15 cellular contexts compared by ENCODE assay signal in genomic region chr4:185317880-185318279, GRCh38.
A peak's percentile ranks its signal among the peaks of the same experiment; 100 is the strongest.
DNase-seq lines count a peak whose midpoint lies in the region; ATAC-seq, FAIRE-seq and TF ChIP-seq lines count a peak whose summit lies in the region.
"Had no signal": no experiment of that assay in that cellular context is flagged by ENCODE, and none has a peak within 500 bp of the region (broad histone marks: within the 10 kb centered on the region; RNA-seq: fewer than 3 reads in every experiment).

No MANE protein-coding gene starts in this region.

- H3K4ac ChIP-seq in H9 (ENCODE audit: low read depth, low read length), result no peak overlapping the region

- H3K4me3 ChIP-seq in K562 (no peak overlapping the region), neural progenitor cell (peak overlapping the region; percentile 19), lower leg skin (ENCODE audit: low read depth, poor library complexity, severe bottlenecking) (no peak overlapping the region), GM23248 (no peak overlapping the region)
- H3K4me3 ChIP-seq: BLaER1 treated with 17β-estradiol and CSF1 and Interleukin-3, amounts not matched to agents 10 nM and 100 nM had no signal

- no peak overlapping the region for H3K4me3 Mint-ChIP-seq in H9
- no peak overlapping the region for H3K4me3 Mint-ChIP-seq in neural progenitor cell

- no peaks in the 10 kb centered on the region for H3K79me2 ChIP-seq in H9 (ENCODE audit: insufficient read depth, low read length)
- no peaks in the 10 kb centered on the region for H3K79me2 ChIP-seq in K562 (ENCODE audit: control insufficient read depth, insufficient read depth, low read length)
- H3K79me2 ChIP-seq in neural progenitor cell (ENCODE audit: low read depth), result no peaks in the 10 kb centered on the region
- H3K79me2 ChIP-seq in GM23248 (ENCODE audit: insufficient read depth), result no peaks in the 10 kb centered on the region

- in situ Hi-C loops in K562 (cut with MboI), result no loop called here
- in situ Hi-C loops in GM23248 (cut with MboI), result no loop called here

- CTCF ChIA-PET in K562 (lab: Yijun Ruan, JAX; ENCODE audit: low intra/inter-chr PET ratio), result no interaction called here

- TF ChIP-seq CTCF in H9 (conservative IDR thresholded peaks at IDR 0.05) (peak; percentile 29; the same call in 2 of the 3 replicates), K562 (IDR thresholded peaks at IDR 0.05 in 2 of 3, conservative IDR thresholded peaks at IDR 0.05 in 1 of 3; ENCODE audit: insufficient read depth in 2 of 3, low read depth in 1 of 3, low read length in 3 of 3) (peak in 2 of 3 experiments; percentile 4 to 17; a peak in 3 of 6 replicates), neural progenitor cell (IDR thresholded peaks at IDR 0.05) (no peak), lower leg skin (IDR thresholded peaks at IDR 0.05) (no peak)

- no peak for TF ChIP-seq RAD21 in K562 (CRISPR knock-in tag; conservative IDR thresholded peaks at IDR 0.05 in 1 of 2, IDR thresholded peaks at IDR 0.05 in 1 of 2)

- H3K4me1 ChIP-seq in H9 (ENCODE audit: insufficient read depth, low read length), result peaks cover 4% of the 10 kb centered on the region; the same call in 1 of the 2 replicates
- H3K4me1 ChIP-seq in K562 (replicated peaks in 1 of 2; ENCODE audit: control insufficient read depth in 2 of 2, insufficient read depth in 2 of 2, low read length in 2 of 2), result peaks cover 0 to 12% of the 10 kb centered on the region in 2 experiments; a peak in 2 of 5 replicates
- peaks cover 14% of the 10 kb centered on the region for H3K4me1 ChIP-seq in neural progenitor cell
- peaks cover 5% of the 10 kb centered on the region for H3K4me1 ChIP-seq in GM23248 (ENCODE audit: insufficient read depth)

- H3K18ac ChIP-seq in H9 (ENCODE audit: insufficient read length, low read depth, low read length), result no peak overlapping the region

- ATAC-seq in K562, result peak; percentile 60
- ATAC-seq in GM18861 (IDR thresholded peaks at IDR 0.05; ENCODE audit: unreplicated experiment), result no peak
- ATAC-seq: Panc1 had no signal

- H2BK12ac ChIP-seq in H9 (ENCODE audit: insufficient read length, low read depth, low read length), result no peak overlapping the region

- no peak overlapping the region for H4K91ac ChIP-seq in H9 (ENCODE audit: insufficient read length, low read depth, low read length)

- FAIRE-seq in K562 (lab: Jason Lieb, UNC), result no peak

- H3K79me1 ChIP-seq in H9 (ENCODE audit: insufficient read depth, low read depth, low read length, poor library complexity, severe bottlenecking), result no peaks in the 10 kb centered on the region

- no peak overlapping the region for H2AK5ac ChIP-seq in H9 (ENCODE audit: insufficient read length, low read length)

- H3T11ph ChIP-seq in H9 (ENCODE audit: low read length), result no peak overlapping the region

- BruUV-seq in K562 (replicated peaks; lab: Mats Ljungman, UMichigan), result no TSS peak

- no peak overlapping the region for H4K5ac ChIP-seq in H9 (ENCODE audit: insufficient read length, low read depth, low read length)

- H3K36me3 ChIP-seq in K562 (ENCODE audit: control insufficient read depth, insufficient read depth, low read length) (peaks cover 21% of the 10 kb centered on the region; the same call in 2 of the 3 replicates), neural progenitor cell (peaks cover 21% of the 10 kb centered on the region), GM23248 (ENCODE audit: low read depth) (peaks cover 9% of the 10 kb centered on the region; the same call in 1 of the 2 replicates)

- H3K9ac ChIP-seq in H9 (ENCODE audit: extremely low read depth, insufficient read length, low read length) (no peak overlapping the region), K562 (ENCODE audit: insufficient read depth in 1 of 2, low read depth in 2 of 2, low read length in 2 of 2) (peak overlapping the region in 1 of 2 experiments; percentile 33; a peak in 1 of 4 replicates), neural progenitor cell (no peak overlapping the region), GM23248 (no peak overlapping the region)
- H3K9ac ChIP-seq: BLaER1 treated with 17β-estradiol and CSF1 and Interleukin-3, amounts not matched to agents 10 nM and 100 nM had no signal

- no peaks in the 10 kb centered on the region for H3K27me3 ChIP-seq in H9 (ENCODE audit: insufficient read depth, low read length)
- H3K27me3 ChIP-seq in K562 (ENCODE audit: control insufficient read depth in 2 of 2, insufficient read depth in 2 of 2, low read length in 2 of 2), result no peaks in the 10 kb centered on the region
- no peaks in the 10 kb centered on the region for H3K27me3 ChIP-seq in neural progenitor cell
- H3K27me3 ChIP-seq in GM23248 (replicated peaks; ENCODE audit: insufficient read depth), result no peaks in the 10 kb centered on the region
- H3K27me3 ChIP-seq: BLaER1 treated with 17β-estradiol and CSF1 and Interleukin-3, amounts not matched to agents 10 nM and 100 nM had no signal

- H3K27ac Mint-ChIP-seq in H9 (no peak overlapping the region; a peak in 3 of 7 replicates), neural progenitor cell (no peak overlapping the region)

- H2BK120ac ChIP-seq in H9 (ENCODE audit: low read depth, low read length, poor library complexity, severe bottlenecking), result no peak overlapping the region

- intact Hi-C loops in K562 (cut with micrococcal nuclease), result loop anchor here (5.0 kb wide), 1 partner anchor 79 kb away; the partner anchor contains the start of genes ANKRD37 and LRP2BP
- intact Hi-C loops in lower leg skin (cut with DNase I; ENCODE audit: low total_unique reads), result no loop called here

- peak overlapping the region; percentile 24 for H3K27ac ChIP-seq in H9 (ENCODE audit: insufficient read length, low read depth, low read length)
- H3K27ac ChIP-seq in K562 (ENCODE audit: extremely low read depth, low read depth, low read length), result peak overlapping the region; percentile 72; the same call in 1 of the 3 replicates
- no peak overlapping the region for H3K27ac ChIP-seq in neural progenitor cell
- no peak overlapping the region for H3K27ac ChIP-seq in GM23248

- peaks cover 13% of the 10 kb centered on the region for H3F3A ChIP-seq in neural progenitor cell (ENCODE audit: low read depth)
- H3F3A ChIP-seq in GM23248 (ENCODE audit: insufficient read depth), result peaks cover 8% of the 10 kb centered on the region

- no peak overlapping the region for H3K4me2 ChIP-seq in H9 (ENCODE audit: insufficient read depth, insufficient read length, low read length)
- no peak overlapping the region for H3K4me2 ChIP-seq in K562 (ENCODE audit: insufficient read depth, low read length)
- H3K4me2 ChIP-seq in neural progenitor cell, result peak overlapping the region; percentile 60
- H3K4me2 ChIP-seq in GM23248 (ENCODE audit: unreplicated experiment), result no peak overlapping the region

- TF ChIP-seq POLR2A in K562 (conservative IDR thresholded peaks at IDR 0.05), result no peak
- TF ChIP-seq POLR2A in lower leg skin (IDR thresholded peaks at IDR 0.05), result no peak

- POLR2A ChIA-PET in K562 (lab: Yijun Ruan, JAX), result no interaction called here

- H3K9me3 Mint-ChIP-seq in H9, result peaks cover 7 to 14% of the 10 kb centered on the region in 2 experiments
- peaks cover 9% of the 10 kb centered on the region for H3K9me3 Mint-ChIP-seq in neural progenitor cell

- no peaks in the 10 kb centered on the region for H3K9me1 ChIP-seq in K562 (ENCODE audit: control insufficient read depth, insufficient read depth, low read length)

- H3K56ac ChIP-seq in H9 (ENCODE audit: insufficient read length, low read depth, low read length), result no peak overlapping the region

- no peak for TF ChIP-seq EP300 in K562 (IDR thresholded peaks at IDR 0.05; ENCODE audit: low read length)

- H3K23ac ChIP-seq in H9 (ENCODE audit: insufficient read length, low read depth, low read length), result no peak overlapping the region

- no peaks in the 10 kb centered on the region for H3K27me3 Mint-ChIP-seq in H9 (ENCODE audit: low read depth)
- peaks cover 2% of the 10 kb centered on the region for H3K27me3 Mint-ChIP-seq in neural progenitor cell (ENCODE audit: insufficient read depth, low read depth)

- H4K20me1 ChIP-seq in H9 (ENCODE audit: control insufficient read depth, insufficient read depth, insufficient read length), result no peaks in the 10 kb centered on the region
- H4K20me1 ChIP-seq in K562 (replicated peaks; ENCODE audit: control insufficient read depth, insufficient read depth, low read length), result no peaks in the 10 kb centered on the region
- H4K20me1 ChIP-seq in neural progenitor cell (ENCODE audit: low read depth), result no peaks in the 10 kb centered on the region
- H4K20me1 ChIP-seq in GM23248 (ENCODE audit: insufficient read depth), result no peaks in the 10 kb centered on the region

- no peak overlapping the region for H2BK15ac ChIP-seq in H9 (ENCODE audit: low read depth, low read length)

- H3K14ac ChIP-seq in H9 (ENCODE audit: insufficient read depth, low read length), result no peak overlapping the region

- no peaks in the 10 kb centered on the region for H3K9me2 ChIP-seq in GM23248 (ENCODE audit: insufficient read depth)

- no peak overlapping the region for H2BK5ac ChIP-seq in H9 (ENCODE audit: insufficient read length, low read length)

- H4K8ac ChIP-seq in H9 (replicated peaks; ENCODE audit: insufficient read length, low read depth, low read length), result no peak overlapping the region

- H2BK20ac ChIP-seq in H9 (ENCODE audit: low read depth, low read length, poor library complexity, severe bottlenecking), result peak overlapping the region; percentile 75

- no peaks in the 10 kb centered on the region for H3K23me2 ChIP-seq in H9 (ENCODE audit: insufficient read length, low read depth, low read length, poor library complexity, severe bottlenecking)

- H2AFZ ChIP-seq in H9 (ENCODE audit: low read length) (no peak overlapping the region), K562 (ENCODE audit: low read depth, low read length) (no peak overlapping the region), neural progenitor cell (replicated peaks) (no peak overlapping the region), GM23248 (no peak overlapping the region)

- H3K9me3 ChIP-seq in H9 (ENCODE audit: control insufficient read depth, low read depth, low read length) (no peaks in the 10 kb centered on the region), K562 (replicated peaks; ENCODE audit: control insufficient read depth, insufficient read depth, low read depth, low read length) (peaks cover 4% of the 10 kb centered on the region), neural progenitor cell (ENCODE audit: low read depth) (peaks cover 1% of the 10 kb centered on the region), GM23248 (ENCODE audit: low read depth) (no peaks in the 10 kb centered on the region)

- WGBS in H9 (ENCODE audit: extremely low coverage, insufficient read length, low lambda C conversion rate), result no CpG with 5 or more reads among the region's 1 CpG
- 50% methylated on average over 1 of the region's 1 CpG for WGBS in K562 (ENCODE audit: insufficient coverage, low coverage, missing lambda C conversion rate)
- 86 to 92% methylated on average over 1 of the region's 1 CpG for WGBS in lower leg skin, 2 donors
- 91 to 95% methylated on average over 1 of the region's 1 CpG for WGBS in GM23248 (ENCODE audit: low coverage in 1 of 2, low lambda C conversion rate in 2 of 2, missing lambda C conversion rate in 2 of 2), 2 experiments

- DNase-seq in H9 (no peak), LHCN-M2 (ENCODE audit: low read depth) (peak; percentile 4), K562 (ENCODE audit: extremely low read depth in 1 of 4, low spot score in 3 of 4) (peak in 1 of 4 experiments; percentile 8), neural progenitor cell (ENCODE audit: low spot score) (no peak), lower leg skin (ENCODE audit: low spot score in 2 of 2) (no peak), GM23248 (no peak)
- DNase-seq: IMR-90, NCI-H1092, NCI-H1694 treated with DMSO at 0.1 percent for 48 hours, NCI-H446, SHP77 treated with DMSO at 0.1 percent for 48 hours, T-helper 2 cell had no signal

- H3K4me1 Mint-ChIP-seq in H9 (peaks cover 26 to 28% of the 10 kb centered on the region in 2 experiments), neural progenitor cell (peaks cover 7% of the 10 kb centered on the region)

- H3K36me3 Mint-ChIP-seq in H9 (ENCODE audit: insufficient read depth in 1 of 3, low read depth in 3 of 3) (peaks cover 28 to 74% (median 70%) of the 10 kb centered on the region in 3 experiments), neural progenitor cell (peaks cover 42% of the 10 kb centered on the region)

Comparison
In these comparisons a context has a peak if more than half of its experiments do, and no peak if none do; other contexts are left out.
1. H3K27ac ChIP-seq: peak in H9 (single experiment) and K562 (single experiment); none in neural progenitor cell (single experiment) and GM23248 (single experiment).
2. CTCF ChIP-seq: peak in H9 (single experiment) and K562 (2 of 3); none in neural progenitor cell (single experiment) and lower leg skin (0 of 3).